Comparison of ENCODE assay signal across 10 cellular contexts in genomic region chr2:190413421-190413820, GRCh38. TPM values are rescaled to one million over a fixed set of nuclear protein-coding genes. Genes with fewer than 3 reads are reported as not detected.
DNase-seq lines count a peak whose midpoint lies in the region; ATAC-seq, FAIRE-seq and TF ChIP-seq lines count a peak whose summit lies in the region.
"Had no signal": no experiment of that assay in that cellular context is flagged by ENCODE, and none has a peak within 500 bp of the region (broad histone marks: within the 10 kb centered on the region; RNA-seq: fewer than 3 reads in every experiment).

No MANE protein-coding gene starts in this region.

- H3K4me1 Mint-ChIP-seq in activated naive CD8-positive, alpha-beta T cell treated with anti-CD3 and anti-CD28 coated beads, Interleukin-2, amount 50 U/mL, for 24 hours: peaks cover 80% of the 10 kb centered on the region
- peaks cover 37 to 43% of the 10 kb centered on the region in 2 donors for H3K4me1 Mint-ChIP-seq in natural killer cell treated with Interleukin-12 subunit alpha and Interleukin-12 subunit beta and Interleukin-15 and Interleukin-18, amount 100 ng/mL, for 72 hours (ENCODE audit: low read depth in 2 of 2)
- peaks cover 4% of the 10 kb centered on the region for H3K4me1 Mint-ChIP-seq in chondrocyte (ENCODE audit: low read depth)

- TF ChIP-seq POLR2A in GM12891 (IDR thresholded peaks at IDR 0.05; ENCODE audit: low read depth, low read length): no peak

- H3K9me3 Mint-ChIP-seq in activated naive CD8-positive, alpha-beta T cell treated with anti-CD3 and anti-CD28 coated beads, Interleukin-2, amount 50 U/mL, for 24 hours: no peaks in the 10 kb centered on the region
- no peaks in the 10 kb centered on the region for H3K9me3 Mint-ChIP-seq in natural killer cell treated with Interleukin-12 subunit alpha and Interleukin-12 subunit beta and Interleukin-15 and Interleukin-18, amount 100 ng/mL, for 72 hours
- no peaks in the 10 kb centered on the region for H3K9me3 Mint-ChIP-seq in chondrocyte (ENCODE audit: low read depth)

- DNase-seq in GM12891 (ENCODE audit: insufficient read length, low spot score) (no peak), Kasumi-1 (lab: John Stamatoyannopoulos, UW) (peak; percentile 33 to 39), dedifferentiated amniotic fluid mesenchymal stem cell (ENCODE audit: extremely low spot score) (no peak), chondrocyte (ENCODE audit: low spot score) (no peak)
- no peak for DNase-seq in activated naive CD8-positive, alpha-beta T cell treated with anti-CD3 and anti-CD28 coated beads, Interleukin-2, amount 50 U/mL, for 24 hours
- DNase-seq in natural killer cell treated with Interleukin-12 subunit alpha and Interleukin-12 subunit beta and Interleukin-15 and Interleukin-18, amount 100 ng/mL, for 72 hours (ENCODE audit: low spot score): no peak
- DNase-seq: activated CD4-positive, alpha-beta T cell treated with anti-CD3 and anti-CD28 coated beads, Interleukin-2, amount 50 U/mL, for 4 hours; NCI-H748 treated with DMSO at 0.1 percent for 48 hours; right cardiac atrium had no signal

- no peaks in the 10 kb centered on the region for H3K27me3 Mint-ChIP-seq in activated naive CD8-positive, alpha-beta T cell treated with anti-CD3 and anti-CD28 coated beads, Interleukin-2, amount 50 U/mL, for 24 hours
- no peaks in the 10 kb centered on the region for H3K27me3 Mint-ChIP-seq in natural killer cell treated with Interleukin-12 subunit alpha and Interleukin-12 subunit beta and Interleukin-15 and Interleukin-18, amount 100 ng/mL, for 72 hours
- no peaks in the 10 kb centered on the region for H3K27me3 Mint-ChIP-seq in chondrocyte (ENCODE audit: low read depth)

- FAIRE-seq in GM12891 (lab: Jason Lieb, UNC): peak; percentile 86

- peak overlapping the region; percentile 69 for H3K27ac Mint-ChIP-seq in activated naive CD8-positive, alpha-beta T cell treated with anti-CD3 and anti-CD28 coated beads, Interleukin-2, amount 50 U/mL, for 24 hours
- H3K27ac Mint-ChIP-seq in natural killer cell treated with Interleukin-12 subunit alpha and Interleukin-12 subunit beta and Interleukin-15 and Interleukin-18, amount 100 ng/mL, for 72 hours: peak overlapping the region; percentile 3 to 60
- no peak overlapping the region for H3K27ac Mint-ChIP-seq in chondrocyte (ENCODE audit: unreplicated experiment)

- H3K36me3 Mint-ChIP-seq in activated naive CD8-positive, alpha-beta T cell treated with anti-CD3 and anti-CD28 coated beads, Interleukin-2, amount 50 U/mL, for 24 hours (ENCODE audit: low read depth): peaks cover 4% of the 10 kb centered on the region
- no peaks in the 10 kb centered on the region for H3K36me3 Mint-ChIP-seq in natural killer cell treated with Interleukin-12 subunit alpha and Interleukin-12 subunit beta and Interleukin-15 and Interleukin-18, amount 100 ng/mL, for 72 hours
- no peaks in the 10 kb centered on the region for H3K36me3 Mint-ChIP-seq in chondrocyte (ENCODE audit: low read depth)

- ATAC-seq in activated naive CD8-positive, alpha-beta T cell treated with anti-CD3 and anti-CD28 coated beads, Interleukin-2, amount 50 U/mL, for 24 hours: no peak
- ATAC-seq in natural killer cell treated with Interleukin-12 subunit alpha and Interleukin-12 subunit beta and Interleukin-15 and Interleukin-18, amount 100 ng/mL, for 72 hours: no peak
- ATAC-seq in GM18858 (IDR thresholded peaks at IDR 0.05; ENCODE audit: unreplicated experiment): no peak

- peak overlapping the region; percentile 15 for H3K4me3 Mint-ChIP-seq in activated naive CD8-positive, alpha-beta T cell treated with anti-CD3 and anti-CD28 coated beads, Interleukin-2, amount 50 U/mL, for 24 hours
- H3K4me3 Mint-ChIP-seq in natural killer cell treated with Interleukin-12 subunit alpha and Interleukin-12 subunit beta and Interleukin-15 and Interleukin-18, amount 100 ng/mL, for 72 hours: no peak overlapping the region
- no peak overlapping the region for H3K4me3 Mint-ChIP-seq in chondrocyte (ENCODE audit: unreplicated experiment)

- TF ChIP-seq CTCF in chondrocyte (IDR thresholded peaks at IDR 0.05): no peak

TF ChIP-seq in GM12891, 5 proteins besides CTCF, POLR2A, EP300 and RAD21:
- TF ChIP-seq TAF1 (IDR thresholded peaks at IDR 0.05; ENCODE audit: low read depth, low read length) (no peak), PAX5 (IDR thresholded peaks at IDR 0.05; ENCODE audit: insufficient read depth, low read length, severe bottlenecking) (no peak), SPI1 (IDR thresholded peaks at IDR 0.05; ENCODE audit: low read depth, low read length) (peak; percentile 75), POLR2AphosphoS5 (IDR thresholded peaks at IDR 0.05; ENCODE audit: low read depth, low read length) (no peak), POU2F2 (IDR thresholded peaks at IDR 0.05; ENCODE audit: low read depth, low read length) (no peak)

RNA-seq across cellular contexts. Expression of gene MFSD6, which starts 5.3 kb away (rescaled TPM):
- polyA plus RNA-seq in GM12891 (2012; ENCODE audit: low read depth, missing spikeins): 12.1 TPM
- 10 to 100 TPM; 44.9 to 48.1 TPM for total RNA-seq in natural killer cell treated with Interleukin-12 subunit alpha and Interleukin-12 subunit beta and Interleukin-15 and Interleukin-18, amount 100 ng/mL, for 72 hours
- 5.9 to 8.4 TPM (median 6.9 TPM) in 3 replicates for total RNA-seq in chondrocyte

Comparison
In these comparisons a context has a peak if more than half of its experiments do, and no peak if none do; other contexts are left out.
1. DNase-seq: peak in Kasumi-1 (2 of 2); none in GM12891 (single experiment), activated naive CD8-positive, alpha-beta T cell treated with anti-CD3 and anti-CD28 coated beads, Interleukin-2, amount 50 U/mL, for 24 hours (single experiment), natural killer cell treated with Interleukin-12 subunit alpha and Interleukin-12 subunit beta and Interleukin-15 and Interleukin-18, amount 100 ng/mL, for 72 hours (single experiment), dedifferentiated amniotic fluid mesenchymal stem cell (single experiment) and chondrocyte (single experiment).